8 cellular contexts compared by ENCODE assay signal in the genomic region with DNA sequence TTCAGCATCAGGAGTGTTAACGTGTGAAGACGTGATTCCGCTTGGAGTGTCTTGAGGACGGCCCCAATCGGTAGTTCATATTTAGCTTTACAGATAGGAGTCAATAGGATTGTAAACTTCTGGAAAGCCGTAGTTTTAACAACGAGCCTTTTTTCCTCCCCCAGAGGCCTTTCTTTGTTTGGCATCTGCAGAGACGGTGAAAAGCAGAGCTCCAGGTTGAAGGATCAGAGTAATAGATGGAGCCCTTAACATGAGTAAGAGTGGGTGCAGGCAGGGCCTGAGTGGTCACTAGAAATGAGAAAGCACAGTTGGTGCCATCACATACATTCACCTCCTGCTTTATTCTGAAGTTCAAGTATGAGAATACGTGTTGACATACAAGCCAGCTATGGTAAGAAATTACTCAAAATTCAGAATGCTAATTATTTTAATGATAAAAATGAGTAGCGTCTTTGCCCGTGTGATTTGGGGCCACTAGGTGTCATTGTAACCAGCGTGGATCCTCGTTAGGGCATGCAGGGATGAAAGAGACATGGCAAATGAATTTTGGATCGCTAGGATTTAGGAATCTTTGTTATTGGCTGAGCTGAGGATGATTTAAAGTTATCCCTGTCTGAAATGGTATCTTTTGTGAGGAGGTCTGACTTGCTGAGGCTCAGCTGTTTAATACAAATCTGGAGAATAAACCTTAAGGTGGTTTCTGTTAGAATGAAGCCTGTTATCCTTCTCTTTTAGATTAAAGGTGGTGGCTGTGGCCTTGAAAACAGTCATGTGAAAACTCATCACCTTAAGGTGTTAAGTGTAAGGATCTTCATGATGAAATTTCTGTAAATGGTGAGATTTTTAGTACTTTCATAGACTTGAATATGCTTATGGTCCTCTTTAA. TPM values are rescaled to one million over a fixed set of nuclear protein-coding genes. Genes with fewer than 3 reads are reported as not detected.
DNase-seq lines count a peak whose midpoint lies in the region; ATAC-seq, FAIRE-seq and TF ChIP-seq lines count a peak whose summit lies in the region.

No MANE protein-coding gene starts in this region.

- TF ChIP-seq POLR2A in thyroid gland (IDR thresholded peaks at IDR 0.05) = no peak

- no peak for FAIRE-seq in bronchial epithelial cell (lab: Jason Lieb, UNC)

- DNase-seq in activated CD4-positive, alpha-beta T cell treated with anti-CD3 and anti-CD28 coated beads for 36 hours = peak; percentile 47
- DNase-seq in activated CD4-positive, alpha-beta T cell treated with anti-CD3 and anti-CD28 coated beads for 1 hour = no peak
- DNase-seq in NCI-H2196 treated with DMSO at 0.1 percent for 48 hours (lab: John Stamatoyannopoulos, UW; ENCODE audit: unreplicated experiment) = peak; percentile 42
- DNase-seq in bronchial epithelial cell (ENCODE audit: low read depth) = no peak
- DNase-seq in thyroid gland = peak in 1 of 2 donors; percentile 38
- no peak for DNase-seq in AG20443 (ENCODE audit: low spot score)

- peaks cover 59% of the 10 kb centered on the region for H3K4me1 Mint-ChIP-seq in activated CD4-positive, alpha-beta T cell treated with anti-CD3 and anti-CD28 coated beads for 36 hours

- TF ChIP-seq CTCF in bronchial epithelial cell (IDR thresholded peaks at IDR 0.05; ENCODE audit: insufficient read depth, low read length, severe bottlenecking) (peak; percentile 34), liver (IDR thresholded peaks at IDR 0.05; ENCODE audit: low read depth, low read length, missing input control) (peak; percentile 49), thyroid gland (IDR thresholded peaks at IDR 0.05) (peak in 4 of 6 experiments; percentile 38 to 62 (median 58))

- H3K27ac ChIP-seq in liver (ENCODE audit: low read depth in 1 of 2, low read length in 2 of 2) (peak overlapping the region; percentile 84 to 97), thyroid gland (peak overlapping the region; percentile 80 to 92 (median 90))

- peaks cover 57% of the 10 kb centered on the region for H3K36me3 Mint-ChIP-seq in activated CD4-positive, alpha-beta T cell treated with anti-CD3 and anti-CD28 coated beads for 36 hours (ENCODE audit: low read depth)

- no peaks in the 10 kb centered on the region for H3K27me3 ChIP-seq in bronchial epithelial cell (ENCODE audit: control insufficient read depth, insufficient read depth, low read length)
- H3K27me3 ChIP-seq in liver (ENCODE audit: control insufficient read depth in 4 of 4, insufficient read depth in 4 of 4, low read length in 3 of 4) = no peaks in the 10 kb centered on the region
- no peaks in the 10 kb centered on the region for H3K27me3 ChIP-seq in thyroid gland

- H3K9me3 ChIP-seq in liver (ENCODE audit: control insufficient read depth in 4 of 4, low read length in 3 of 4) (no peaks in the 10 kb centered on the region), thyroid gland (no peaks in the 10 kb centered on the region)

- CTCF ChIA-PET in activated CD4-positive, alpha-beta T cell treated with anti-CD3 and anti-CD28 coated beads for 36 hours (lab: Charles Lee) = interaction anchor here (0.6 to 3.8 kb wide), 20 partner anchors 8 to 205 kb away, joined by 3 to 23 read pairs (median 5); a partner anchor contains a TSS

- POLR2A ChIA-PET in activated CD4-positive, alpha-beta T cell treated with anti-CD3 and anti-CD28 coated beads for 36 hours (lab: Charles Lee) = interaction anchor here (0.7 to 2.1 kb wide), 6 partner anchors 9 to 173 kb away, joined by 3 to 14 read pairs (median 6); no protein-coding TSS in a partner anchor

- WGBS in liver = under 1% methylated on average over 14 of the region's 14 CpGs
- 0 to 4% methylated on average over 14 of the region's 14 CpGs for WGBS in thyroid gland, 2 donors

- peaks cover 3 to 32% (median 16%) of the 10 kb centered on the region in 4 donors for H3K4me1 ChIP-seq in liver (ENCODE audit: control insufficient read depth in 4 of 4, insufficient read depth in 4 of 4, low read length in 3 of 4)
- H3K4me1 ChIP-seq in thyroid gland = peaks cover 37 to 60% of the 10 kb centered on the region in 2 donors

- ATAC-seq in activated CD4-positive, alpha-beta T cell treated with anti-CD3 and anti-CD28 coated beads for 36 hours = peak; percentile 31
- no peak for ATAC-seq in HG03439 (IDR thresholded peaks at IDR 0.05; ENCODE audit: unreplicated experiment)

- peak overlapping the region; percentile 100 for H3K4me3 Mint-ChIP-seq in activated CD4-positive, alpha-beta T cell treated with anti-CD3 and anti-CD28 coated beads for 36 hours

- peak overlapping the region; percentile 94 to 96 for H3K9ac ChIP-seq in liver (ENCODE audit: low read depth in 1 of 2, low read length in 2 of 2)

- peak; percentile 81 to 83 for TF ChIP-seq RAD21 in liver (IDR thresholded peaks at IDR 0.05)

- H3K9me3 Mint-ChIP-seq in activated CD4-positive, alpha-beta T cell treated with anti-CD3 and anti-CD28 coated beads for 36 hours (ENCODE audit: low read depth) = no peaks in the 10 kb centered on the region

- peak overlapping the region; percentile 99 for H3K27ac Mint-ChIP-seq in activated CD4-positive, alpha-beta T cell treated with anti-CD3 and anti-CD28 coated beads for 36 hours

- intact Hi-C loops in activated CD4-positive, alpha-beta T cell treated with anti-CD3 and anti-CD28 coated beads for 36 hours (cut with DNase I, micrococcal nuclease) = loop anchor here (5.0 kb wide), 4 partner anchors 106 to 179 kb away; a partner anchor contains a TSS
- intact Hi-C loops in thyroid gland (cut with DNase I) = loop anchor here (10.0 kb wide), 1 partner anchor 156 kb away; a partner anchor contains a TSS

- no peaks in the 10 kb centered on the region for H3K27me3 Mint-ChIP-seq in activated CD4-positive, alpha-beta T cell treated with anti-CD3 and anti-CD28 coated beads for 36 hours

- H3K4me3 ChIP-seq in bronchial epithelial cell (ENCODE audit: low read depth, low read length) = peak overlapping the region; percentile 85
- H3K4me3 ChIP-seq in liver (ENCODE audit: low read depth in 1 of 3, low read length in 3 of 3) = peak overlapping the region; percentile 68 to 99 (median 97)
- peak overlapping the region in 2 of 3 donors; percentile 46 to 50 for H3K4me3 ChIP-seq in thyroid gland (replicated peaks in 1 of 3)

- H3K36me3 ChIP-seq in bronchial epithelial cell (ENCODE audit: control insufficient read depth, insufficient read depth, low read length) (peaks cover 7% of the 10 kb centered on the region), liver (ENCODE audit: control insufficient read depth in 4 of 4, insufficient read depth in 3 of 4, low read depth in 1 of 4, low read length in 3 of 4) (peaks cover 4 to 15% (median 14%) of the 10 kb centered on the region in 4 donors), thyroid gland (peaks cover 0 to 9% of the 10 kb centered on the region in 2 donors)

TF ChIP-seq in liver, 16 proteins besides CTCF, POLR2A, EP300 and RAD21 (continues in another document):
- no peak for TF ChIP-seq JUND (IDR thresholded peaks at IDR 0.05)
- TF ChIP-seq EGR1 (IDR thresholded peaks at IDR 0.05; ENCODE audit: low read depth in 2 of 2) = no peak
- TF ChIP-seq, protein P1, sequence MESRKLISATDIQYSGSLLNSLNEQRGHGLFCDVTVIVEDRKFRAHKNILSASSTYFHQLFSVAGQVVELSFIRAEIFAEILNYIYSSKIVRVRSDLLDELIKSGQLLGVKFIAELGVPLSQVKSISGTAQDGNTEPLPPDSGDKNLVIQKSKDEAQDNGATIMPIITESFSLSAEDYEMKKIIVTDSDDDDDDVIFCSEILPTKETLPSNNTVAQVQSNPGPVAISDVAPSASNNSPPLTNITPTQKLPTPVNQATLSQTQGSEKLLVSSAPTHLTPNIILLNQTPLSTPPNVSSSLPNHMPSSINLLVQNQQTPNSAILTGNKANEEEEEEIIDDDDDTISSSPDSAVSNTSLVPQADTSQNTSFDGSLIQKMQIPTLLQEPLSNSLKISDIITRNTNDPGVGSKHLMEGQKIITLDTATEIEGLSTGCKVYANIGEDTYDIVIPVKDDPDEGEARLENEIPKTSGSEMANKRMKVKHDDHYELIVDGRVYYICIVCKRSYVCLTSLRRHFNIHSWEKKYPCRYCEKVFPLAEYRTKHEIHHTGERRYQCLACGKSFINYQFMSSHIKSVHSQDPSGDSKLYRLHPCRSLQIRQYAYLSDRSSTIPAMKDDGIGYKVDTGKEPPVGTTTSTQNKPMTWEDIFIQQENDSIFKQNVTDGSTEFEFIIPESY (IDR thresholded peaks at IDR 0.05) = no peak
- TF ChIP-seq GABPA (IDR thresholded peaks at IDR 0.05 in 1 of 2, conservative IDR thresholded peaks at IDR 0.05 in 1 of 2) = no peak
- no peak for TF ChIP-seq HNF4G (IDR thresholded peaks at IDR 0.05)
- no peak for TF ChIP-seq TAF1 (conservative IDR thresholded peaks at IDR 0.05)
- TF ChIP-seq, protein P2, sequence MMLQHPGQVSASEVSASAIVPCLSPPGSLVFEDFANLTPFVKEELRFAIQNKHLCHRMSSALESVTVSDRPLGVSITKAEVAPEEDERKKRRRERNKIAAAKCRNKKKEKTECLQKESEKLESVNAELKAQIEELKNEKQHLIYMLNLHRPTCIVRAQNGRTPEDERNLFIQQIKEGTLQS (IDR thresholded peaks at IDR 0.05) = no peak
- TF ChIP-seq NR2F2 (IDR thresholded peaks at IDR 0.05) = no peak
- no peak for TF ChIP-seq FOXA1 (IDR thresholded peaks at IDR 0.05)
- no peak for TF ChIP-seq FOXA2 (IDR thresholded peaks at IDR 0.05)

RNA-seq across cellular contexts. Expression of a gene that starts 18.6 kb away (rescaled TPM):
- not detected for total RNA-seq in activated CD4-positive, alpha-beta T cell treated with anti-CD3 and anti-CD28 coated beads for 36 hours
- total RNA-seq in bronchial epithelial cell (0.13 TPM in 1 of 2 replicates, not detected in the other), liver (1 to 10 TPM in 1 of 2 donors, under 1 TPM in 1; 0.75 to 1.0 TPM), thyroid gland (1 to 10 TPM; 1.5 to 8.3 (median 4.2) TPM)
- polyA plus RNA-seq in liver = under 1 TPM in 1 of 2 donors, not detected in 1; 0.63 TPM

RNA-seq across cellular contexts. Expression of a gene that starts 20.9 kb away (rescaled TPM):
- total RNA-seq in activated CD4-positive, alpha-beta T cell treated with anti-CD3 and anti-CD28 coated beads for 36 hours = not detected
- total RNA-seq in bronchial epithelial cell (2.1 and 2.3 TPM in 2 replicates), liver (1 to 10 TPM; 1.6 to 7.8 TPM), thyroid gland (10 to 100 TPM; 14.7 to 32.3 (median 25.6) TPM)
- polyA plus RNA-seq in liver = 1 to 10 TPM in 1 of 2 donors, under 1 TPM in 1; 0.83 to 1.2 TPM

RNA-seq across cellular contexts. Expression of a gene that starts 27.2 kb away (rescaled TPM):
- total RNA-seq in activated CD4-positive, alpha-beta T cell treated with anti-CD3 and anti-CD28 coated beads for 36 hours = under 1 TPM in 1 of 2 experiments, not detected in 1; 0.32 TPM
- 38.4 and 64.4 TPM in 2 replicates for total RNA-seq in bronchial epithelial cell
- 1 to 10 TPM; 1.3 to 2.6 TPM for total RNA-seq in liver
- under 1 TPM; 0.52 to 0.90 TPM for polyA plus RNA-seq in liver
- total RNA-seq in thyroid gland = 10 to 100 TPM; 32.7 to 65.4 (median 42.6) TPM

RNA-seq across cellular contexts. Expression of a gene that starts 57.2 kb away (rescaled TPM):
- total RNA-seq in activated CD4-positive, alpha-beta T cell treated with anti-CD3 and anti-CD28 coated beads for 36 hours = 10 to 100 TPM; 23.9 to 28.4 TPM
- total RNA-seq in bronchial epithelial cell = 9.9 and 10.8 TPM in 2 replicates
- total RNA-seq in liver = 1 to 10 TPM; 3.6 to 6.7 TPM
- 1 to 10 TPM; 2.9 to 5.6 TPM for polyA plus RNA-seq in liver
- total RNA-seq in thyroid gland = 10 to 100 TPM; 16.4 to 31.1 (median 22.1) TPM

Comparison
In these comparisons a context has a peak if more than half of its experiments do, and no peak if none do; other contexts are left out.
1. DNase-seq: peak in activated CD4-positive, alpha-beta T cell treated with anti-CD3 and anti-CD28 coated beads for 36 hours (single experiment) and NCI-H2196 treated with DMSO at 0.1 percent for 48 hours (single experiment); none in activated CD4-positive, alpha-beta T cell treated with anti-CD3 and anti-CD28 coated beads for 1 hour (single experiment), bronchial epithelial cell (single experiment) and AG20443 (single experiment).
2. RNA of a gene that starts 27.2 kb away (total RNA-seq): 32.7 to 65.4 TPM in thyroid gland and 38.4 to 64.4 TPM in bronchial epithelial cell; 1.3 to 2.6 TPM in liver and 0.32 TPM in activated CD4-positive, alpha-beta T cell treated with anti-CD3 and anti-CD28 coated beads for 36 hours; every median in the first group is over 4 times any median in the second.
3. Peak in every context shown above with its lines, with median percentiles within 50 percentile points of each other: H3K4me3 ChIP-seq and CTCF ChIP-seq.